20 cellular contexts compared by ENCODE assay signal in genomic region chr11:43797337-43797736, GRCh38.
DNase-seq lines count a peak whose midpoint lies in the region; ATAC-seq, FAIRE-seq and TF ChIP-seq lines count a peak whose summit lies in the region.
"Had no signal": no experiment of that assay in that cellular context is flagged by ENCODE, and none has a peak within 500 bp of the region (broad histone marks: within the 10 kb centered on the region; RNA-seq: fewer than 3 reads in every experiment).

No MANE protein-coding gene starts in this region.

- no peak overlapping the region for H3K4me3 Mint-ChIP-seq in type B pancreatic cell
- H3K4me3 Mint-ChIP-seq: CD4-positive, alpha-beta T cell had no signal

- H3K4me1 Mint-ChIP-seq in type B pancreatic cell (ENCODE audit: unreplicated experiment): no peaks in the 10 kb centered on the region

- peak overlapping the region; percentile 44 for H3K27ac ChIP-seq in VCaP
- H3K27ac ChIP-seq: 22Rv1, A549, C4-2B, GM23248, KMS-11 had no signal

- TF ChIP-seq POLR2A in GM12891 (IDR thresholded peaks at IDR 0.05; ENCODE audit: low read depth, low read length): no peak

- H3K9me3 Mint-ChIP-seq in type B pancreatic cell: no peaks in the 10 kb centered on the region
- H3K9me3 Mint-ChIP-seq: CD4-positive, alpha-beta T cell had no signal

- no peaks in the 10 kb centered on the region for H3K27me3 Mint-ChIP-seq in type B pancreatic cell
- H3K27me3 Mint-ChIP-seq: CD4-positive, alpha-beta T cell had no signal

- no peak overlapping the region for H3K27ac Mint-ChIP-seq in type B pancreatic cell
- H3K27ac Mint-ChIP-seq: CD4-positive, alpha-beta T cell had no signal

- ATAC-seq in HG02870 (IDR thresholded peaks at IDR 0.05; ENCODE audit: unreplicated experiment) (peak; percentile 53), HG02885 (IDR thresholded peaks at IDR 0.05; ENCODE audit: poor library complexity, unreplicated experiment) (no peak)
- ATAC-seq: A549 had no signal

- TF ChIP-seq CTCF in VCaP (conservative IDR thresholded peaks at IDR 0.05) (no peak), type B pancreatic cell (conservative IDR thresholded peaks at IDR 0.05) (no peak)

- DNase-seq in GM12891 (ENCODE audit: insufficient read length, low spot score): no peak
- no peak for DNase-seq in GM19239 (ENCODE audit: insufficient read length, low spot score)
- no peak for DNase-seq in type B pancreatic cell (ENCODE audit: extremely low spot score, unreplicated experiment)
- no peak for DNase-seq in HuH-7 (ENCODE audit: low spot score)
- DNase-seq in islet precursor cell: no peak
- DNase-seq: AML-193; Caco-2; CD4-positive, alpha-beta T cell; DMS79; GF-D8; GM23248; HCEC 1CT had no signal

- peak; percentile 9 for FAIRE-seq in GM12891 (lab: Jason Lieb, UNC)
- FAIRE-seq in GM19239 (lab: Jason Lieb, UNC): peak; percentile 58
- FAIRE-seq: A549, D721Med had no signal

- H3K36me3 Mint-ChIP-seq in type B pancreatic cell: peaks cover 26% of the 10 kb centered on the region

TF ChIP-seq in GM12891, 5 proteins besides CTCF, POLR2A, EP300 and RAD21:
- TF ChIP-seq TAF1 (IDR thresholded peaks at IDR 0.05; ENCODE audit: low read depth, low read length) (no peak), PAX5 (IDR thresholded peaks at IDR 0.05; ENCODE audit: insufficient read depth, low read length, severe bottlenecking) (no peak), SPI1 (IDR thresholded peaks at IDR 0.05; ENCODE audit: low read depth, low read length) (0 out of 2 replicates have a peak, but pooled peaks have one; percentile 35)
